Comparison of ENCODE assay signal across 27 cellular contexts in the genomic region with DNA sequence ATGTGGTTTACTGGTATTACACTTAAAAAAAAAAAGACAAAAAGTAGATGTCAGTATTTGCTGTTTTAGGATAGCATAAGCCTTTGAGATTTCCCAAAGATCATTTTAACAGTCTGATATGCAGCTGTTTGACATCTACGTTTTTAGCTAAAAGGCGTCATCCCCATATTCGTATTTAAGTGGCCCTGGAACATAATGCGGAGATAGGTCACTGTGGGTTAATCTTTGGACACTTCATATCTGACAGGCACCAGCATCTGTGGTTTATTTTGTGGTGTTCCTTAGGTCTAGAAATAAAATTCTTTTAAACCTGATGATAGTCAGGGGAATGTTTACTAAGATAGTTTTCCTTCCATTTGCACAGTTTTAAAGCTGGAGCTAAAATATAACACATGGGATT.
"Had no signal": no experiment of that assay in that cellular context is flagged by ENCODE, and none has a peak within 500 bp of the region (broad histone marks: within the 10 kb centered on the region; RNA-seq: fewer than 3 reads in every experiment).

No MANE protein-coding gene starts in this region.

- H3K27ac Mint-ChIP-seq: activated CD4-positive, alpha-beta memory T cell treated with anti-CD3 and anti-CD28 coated beads for 36 hours; activated CD4-positive, alpha-beta T cell treated with anti-CD3 and anti-CD28 coated beads, Interleukin-2, amount 10 ng/mL, durations not matched to agents 24 days and 14 days; activated T-cell treated with anti-CD3 and anti-CD28 coated beads, Interleukin-2, amount 50 U/mL, for 24 hours; natural killer cell treated with Interleukin-12 subunit alpha and Interleukin-12 subunit beta and Interleukin-15 and Interleukin-18, amount 100 ng/mL, for 72 hours; stimulated activated effector memory CD8-positive, alpha-beta T cell treated with anti-CD3 and anti-CD28 coated beads, Interleukin-12 subunit alpha, Interleukin-12 subunit beta, amount 100 ng/mL, for 72 hours; stimulated activated naive CD8-positive, alpha-beta T cell treated with anti-CD3 and anti-CD28 coated beads, Interleukin-15, Interleukin-2, amounts not matched to agents 100 ng/mL and 50 ng/mL, for 24 hours had no signal

- H3K27ac ChIP-seq: neutrophil, prostate gland, thoracic aorta, WERI-Rb-1 had no signal

- DNase-seq: activated CD4-positive, alpha-beta memory T cell treated with anti-CD3 and anti-CD28 coated beads for 36 hours; activated CD4-positive, alpha-beta T cell treated with anti-CD3 and anti-CD28 coated beads, Interleukin-2, amount 10 ng/mL, durations not matched to agents 24 days and 14 days; activated CD4-positive, CD25-positive, alpha-beta regulatory T cell treated with anti-CD3 and anti-CD28 coated beads, Interleukin-2, amount 50 U/mL, for 72 hours; activated CD8-positive, alpha-beta memory T cell treated with anti-CD3 and anti-CD28 coated beads, Interleukin-2, amount 50 U/mL, for 48 hours; activated T-cell treated with anti-CD3 and anti-CD28 coated beads, Interleukin-2, amount 50 U/mL, for 24 hours; dermis blood vessel endothelial cell; effector CD4-positive, alpha-beta T cell; hippocampal formation; left cardiac atrium; left ventricle myocardium superior; mammary epithelial cell; midbrain; ovary; retina; small intestine; stimulated activated CD4-positive, alpha-beta T cell treated with anti-CD3 and anti-CD28 coated beads, Interleukin-4, amount 100 ng/mL, for 24 hours; T-helper 1 cell; trophoblast cell; WERI-Rb-1 had no signal

- H3K27me3 Mint-ChIP-seq: activated T-cell treated with anti-CD3 and anti-CD28 coated beads, Interleukin-2, amount 50 U/mL, for 24 hours; stimulated activated naive CD8-positive, alpha-beta T cell treated with anti-CD3 and anti-CD28 coated beads, Interleukin-15, Interleukin-2, amounts not matched to agents 100 ng/mL and 50 ng/mL, for 24 hours had no signal

- H3K36me3 Mint-ChIP-seq: activated CD4-positive, alpha-beta memory T cell treated with anti-CD3 and anti-CD28 coated beads for 36 hours; activated naive CD4-positive, alpha-beta T cell treated with anti-CD3 and anti-CD28 coated beads, Interleukin-2, amount 50 U/mL, for 72 hours; natural killer cell treated with Interleukin-12 subunit alpha and Interleukin-12 subunit beta and Interleukin-15 and Interleukin-18, amount 100 ng/mL, for 72 hours; stimulated activated effector memory CD8-positive, alpha-beta T cell treated with anti-CD3 and anti-CD28 coated beads, Interleukin-12 subunit alpha, Interleukin-12 subunit beta, amount 100 ng/mL, for 72 hours had no signal

- H3K27me3 ChIP-seq: neutrophil, ovary had no signal

- H3K4me1 Mint-ChIP-seq: activated CD4-positive, alpha-beta T cell treated with anti-CD3 and anti-CD28 coated beads, Interleukin-2, amount 10 ng/mL, durations not matched to agents 24 days and 14 days; stimulated activated effector memory CD8-positive, alpha-beta T cell treated with anti-CD3 and anti-CD28 coated beads, Interleukin-12 subunit alpha, Interleukin-12 subunit beta, amount 100 ng/mL, for 72 hours had no signal

- H3K36me3 ChIP-seq: neutrophil, ovary, prostate gland, thoracic aorta, WERI-Rb-1 had no signal

- H3K4me3 Mint-ChIP-seq: activated CD4-positive, alpha-beta memory T cell treated with anti-CD3 and anti-CD28 coated beads for 36 hours; activated CD4-positive, alpha-beta T cell treated with anti-CD3 and anti-CD28 coated beads, Interleukin-2, amount 10 ng/mL, durations not matched to agents 24 days and 14 days; activated T-cell treated with anti-CD3 and anti-CD28 coated beads, Interleukin-2, amount 50 U/mL, for 24 hours; natural killer cell treated with Interleukin-12 subunit alpha and Interleukin-12 subunit beta and Interleukin-15 and Interleukin-18, amount 100 ng/mL, for 72 hours; stimulated activated effector memory CD8-positive, alpha-beta T cell treated with anti-CD3 and anti-CD28 coated beads, Interleukin-12 subunit alpha, Interleukin-12 subunit beta, amount 100 ng/mL, for 72 hours; stimulated activated naive CD8-positive, alpha-beta T cell treated with anti-CD3 and anti-CD28 coated beads, Interleukin-15, Interleukin-2, amounts not matched to agents 100 ng/mL and 50 ng/mL, for 24 hours had no signal

- H3K4me1 ChIP-seq: prostate gland had no signal

- H3K4me3 ChIP-seq: ovary, prostate gland, thoracic aorta had no signal

- ATAC-seq: activated naive CD4-positive, alpha-beta T cell treated with anti-CD3 and anti-CD28 coated beads, Interleukin-2, amount 50 U/mL, for 72 hours; left cardiac atrium; left ventricle myocardium superior; natural killer cell treated with Interleukin-12 subunit alpha and Interleukin-12 subunit beta and Interleukin-15 and Interleukin-18, amount 100 ng/mL, for 72 hours; sciatic nerve; stimulated activated effector memory CD8-positive, alpha-beta T cell treated with anti-CD3 and anti-CD28 coated beads, Interleukin-12 subunit alpha, Interleukin-12 subunit beta, amount 100 ng/mL, for 72 hours had no signal

- H3K9me3 ChIP-seq: neutrophil, ovary, prostate gland, thoracic aorta had no signal

- H3K9me3 Mint-ChIP-seq: activated CD4-positive, alpha-beta memory T cell treated with anti-CD3 and anti-CD28 coated beads for 36 hours; activated T-cell treated with anti-CD3 and anti-CD28 coated beads, Interleukin-2, amount 50 U/mL, for 24 hours; natural killer cell treated with Interleukin-12 subunit alpha and Interleukin-12 subunit beta and Interleukin-15 and Interleukin-18, amount 100 ng/mL, for 72 hours; stimulated activated naive CD8-positive, alpha-beta T cell treated with anti-CD3 and anti-CD28 coated beads, Interleukin-15, Interleukin-2, amounts not matched to agents 100 ng/mL and 50 ng/mL, for 24 hours had no signal
